In genomic region chr1:85319931-85320330, GRCh38 we compare ENCODE assay signal across 1 cellular context.
TF ChIP-seq lines count a peak whose summit lies in the region.

No MANE protein-coding gene starts in this region.

TF ChIP-seq in SK-N-SH treated with all-trans-retinoic acid at 6 μM for 48 hours, 23 proteins besides CTCF, POLR2A, EP300 and RAD21 (continued from another document):
- TF ChIP-seq ISL1 (CRISPR knock-in tag; IDR thresholded peaks at IDR 0.05), result no peak
- no peak for TF ChIP-seq ZNF565 (CRISPR knock-in tag; conservative IDR thresholded peaks at IDR 0.05; ENCODE audit: low read depth)
- TF ChIP-seq RARB (CRISPR knock-in tag; IDR thresholded peaks at IDR 0.05), result no peak
